Comparison of ENCODE assay signal across 1 cellular context in the genomic region with DNA sequence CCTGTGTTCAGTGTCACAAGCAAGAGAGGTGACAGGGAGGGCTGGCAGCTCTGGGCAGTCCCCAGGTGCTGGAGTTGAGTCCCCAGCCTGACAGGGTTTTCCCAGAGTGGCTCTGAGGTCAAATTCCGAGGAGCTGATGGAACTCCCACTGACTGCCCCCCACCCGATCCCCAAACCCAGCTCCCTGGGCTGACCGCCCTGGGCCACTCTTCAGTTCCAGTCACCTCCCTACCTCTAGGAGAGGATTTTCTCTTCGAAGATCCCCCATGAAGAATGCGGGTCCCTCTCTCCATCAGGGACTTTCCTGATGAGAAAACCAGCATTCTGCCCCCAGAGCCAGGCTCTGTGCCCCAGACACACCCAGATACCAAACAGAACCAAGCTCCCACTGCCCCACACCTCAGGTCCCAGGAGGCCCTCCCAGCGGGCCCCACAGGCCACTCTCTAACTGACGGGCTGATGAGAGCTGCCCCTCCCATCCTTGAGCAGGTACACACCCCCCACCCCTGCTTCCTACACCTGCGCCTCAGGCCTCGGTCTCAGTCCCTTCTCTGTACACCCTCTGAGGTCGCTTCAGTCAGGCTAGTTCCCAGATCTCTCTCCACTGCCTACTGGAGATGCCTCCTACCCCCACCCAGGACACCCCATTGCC.
A peak's percentile ranks its signal among the peaks of the same experiment; 100 is the strongest.
TF ChIP-seq lines count a peak whose summit lies in the region.

No MANE protein-coding gene starts in this region.

TF ChIP-seq in GM12878, 131 proteins besides CTCF, POLR2A, EP300 and RAD21 (continued from another document):
- TF ChIP-seq, protein P1, sequence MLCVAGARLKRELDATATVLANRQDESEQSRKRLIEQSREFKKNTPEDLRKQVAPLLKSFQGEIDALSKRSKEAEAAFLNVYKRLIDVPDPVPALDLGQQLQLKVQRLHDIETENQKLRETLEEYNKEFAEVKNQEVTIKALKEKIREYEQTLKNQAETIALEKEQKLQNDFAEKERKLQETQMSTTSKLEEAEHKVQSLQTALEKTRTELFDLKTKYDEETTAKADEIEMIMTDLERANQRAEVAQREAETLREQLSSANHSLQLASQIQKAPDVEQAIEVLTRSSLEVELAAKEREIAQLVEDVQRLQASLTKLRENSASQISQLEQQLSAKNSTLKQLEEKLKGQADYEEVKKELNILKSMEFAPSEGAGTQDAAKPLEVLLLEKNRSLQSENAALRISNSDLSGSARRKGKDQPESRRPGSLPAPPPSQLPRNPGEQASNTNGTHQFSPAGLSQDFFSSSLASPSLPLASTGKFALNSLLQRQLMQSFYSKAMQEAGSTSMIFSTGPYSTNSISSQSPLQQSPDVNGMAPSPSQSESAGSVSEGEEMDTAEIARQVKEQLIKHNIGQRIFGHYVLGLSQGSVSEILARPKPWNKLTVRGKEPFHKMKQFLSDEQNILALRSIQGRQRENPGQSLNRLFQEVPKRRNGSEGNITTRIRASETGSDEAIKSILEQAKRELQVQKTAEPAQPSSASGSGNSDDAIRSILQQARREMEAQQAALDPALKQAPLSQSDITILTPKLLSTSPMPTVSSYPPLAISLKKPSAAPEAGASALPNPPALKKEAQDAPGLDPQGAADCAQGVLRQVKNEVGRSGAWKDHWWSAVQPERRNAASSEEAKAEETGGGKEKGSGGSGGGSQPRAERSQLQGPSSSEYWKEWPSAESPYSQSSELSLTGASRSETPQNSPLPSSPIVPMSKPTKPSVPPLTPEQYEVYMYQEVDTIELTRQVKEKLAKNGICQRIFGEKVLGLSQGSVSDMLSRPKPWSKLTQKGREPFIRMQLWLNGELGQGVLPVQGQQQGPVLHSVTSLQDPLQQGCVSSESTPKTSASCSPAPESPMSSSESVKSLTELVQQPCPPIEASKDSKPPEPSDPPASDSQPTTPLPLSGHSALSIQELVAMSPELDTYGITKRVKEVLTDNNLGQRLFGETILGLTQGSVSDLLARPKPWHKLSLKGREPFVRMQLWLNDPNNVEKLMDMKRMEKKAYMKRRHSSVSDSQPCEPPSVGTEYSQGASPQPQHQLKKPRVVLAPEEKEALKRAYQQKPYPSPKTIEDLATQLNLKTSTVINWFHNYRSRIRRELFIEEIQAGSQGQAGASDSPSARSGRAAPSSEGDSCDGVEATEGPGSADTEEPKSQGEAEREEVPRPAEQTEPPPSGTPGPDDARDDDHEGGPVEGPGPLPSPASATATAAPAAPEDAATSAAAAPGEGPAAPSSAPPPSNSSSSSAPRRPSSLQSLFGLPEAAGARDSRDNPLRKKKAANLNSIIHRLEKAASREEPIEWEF (IDR thresholded peaks at IDR 0.05; ENCODE audit: insufficient replicate concordance, low read depth, low read length), result no peak
- TF ChIP-seq MXI1 (IDR thresholded peaks at IDR 0.05; ENCODE audit: low read depth, low read length) (no peak), TCF3 (IDR thresholded peaks at IDR 0.05; ENCODE audit: borderline replicate concordance, insufficient read depth, low read depth, low read length) (no peak), EGR1 (IDR thresholded peaks at IDR 0.05; ENCODE audit: borderline replicate concordance in 1 of 2, low read depth in 2 of 2, low read length in 2 of 2) (no peak), JUND (IDR thresholded peaks at IDR 0.05; ENCODE audit: low read depth, low read length) (no peak), ETV6 (conservative IDR thresholded peaks at IDR 0.05 in 1 of 2, IDR thresholded peaks at IDR 0.05 in 1 of 2; ENCODE audit: borderline replicate concordance in 1 of 2, low read depth in 1 of 2) (no peak), IKZF1 (conservative IDR thresholded peaks at IDR 0.05) (peak; percentile 85), HCFC1 (IDR thresholded peaks at IDR 0.05; ENCODE audit: low read length) (no peak), SIX5 (IDR thresholded peaks at IDR 0.05; ENCODE audit: low read depth, low read length, severe bottlenecking) (no peak), ZBED1 (IDR thresholded peaks at IDR 0.05; ENCODE audit: borderline replicate concordance) (no peak), KDM1A (IDR thresholded peaks at IDR 0.05; ENCODE audit: borderline replicate concordance) (no peak), LARP7 (IDR thresholded peaks at IDR 0.05) (no peak), ZNF217 (IDR thresholded peaks at IDR 0.05) (no peak), TCF12 (IDR thresholded peaks at IDR 0.05; ENCODE audit: low read depth, low read length) (no peak), ZNF384 (IDR thresholded peaks at IDR 0.05; ENCODE audit: borderline replicate concordance, low read depth, low read length) (no peak), SREBF1 (IDR thresholded peaks at IDR 0.05; ENCODE audit: low read length) (no peak)
- TF ChIP-seq, protein P2, sequence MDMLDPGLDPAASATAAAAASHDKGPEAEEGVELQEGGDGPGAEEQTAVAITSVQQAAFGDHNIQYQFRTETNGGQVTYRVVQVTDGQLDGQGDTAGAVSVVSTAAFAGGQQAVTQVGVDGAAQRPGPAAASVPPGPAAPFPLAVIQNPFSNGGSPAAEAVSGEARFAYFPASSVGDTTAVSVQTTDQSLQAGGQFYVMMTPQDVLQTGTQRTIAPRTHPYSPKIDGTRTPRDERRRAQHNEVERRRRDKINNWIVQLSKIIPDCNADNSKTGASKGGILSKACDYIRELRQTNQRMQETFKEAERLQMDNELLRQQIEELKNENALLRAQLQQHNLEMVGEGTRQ (IDR thresholded peaks at IDR 0.05; ENCODE audit: borderline replicate concordance, low read depth, low read length), result no peak
- TF ChIP-seq, protein P3, sequence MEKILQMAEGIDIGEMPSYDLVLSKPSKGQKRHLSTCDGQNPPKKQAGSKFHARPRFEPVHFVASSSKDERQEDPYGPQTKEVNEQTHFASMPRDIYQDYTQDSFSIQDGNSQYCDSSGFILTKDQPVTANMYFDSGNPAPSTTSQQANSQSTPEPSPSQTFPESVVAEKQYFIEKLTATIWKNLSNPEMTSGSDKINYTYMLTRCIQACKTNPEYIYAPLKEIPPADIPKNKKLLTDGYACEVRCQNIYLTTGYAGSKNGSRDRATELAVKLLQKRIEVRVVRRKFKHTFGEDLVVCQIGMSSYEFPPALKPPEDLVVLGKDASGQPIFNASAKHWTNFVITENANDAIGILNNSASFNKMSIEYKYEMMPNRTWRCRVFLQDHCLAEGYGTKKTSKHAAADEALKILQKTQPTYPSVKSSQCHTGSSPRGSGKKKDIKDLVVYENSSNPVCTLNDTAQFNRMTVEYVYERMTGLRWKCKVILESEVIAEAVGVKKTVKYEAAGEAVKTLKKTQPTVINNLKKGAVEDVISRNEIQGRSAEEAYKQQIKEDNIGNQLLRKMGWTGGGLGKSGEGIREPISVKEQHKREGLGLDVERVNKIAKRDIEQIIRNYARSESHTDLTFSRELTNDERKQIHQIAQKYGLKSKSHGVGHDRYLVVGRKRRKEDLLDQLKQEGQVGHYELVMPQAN (conservative IDR thresholded peaks at IDR 0.05), result no peak
- TF ChIP-seq, protein P4, sequence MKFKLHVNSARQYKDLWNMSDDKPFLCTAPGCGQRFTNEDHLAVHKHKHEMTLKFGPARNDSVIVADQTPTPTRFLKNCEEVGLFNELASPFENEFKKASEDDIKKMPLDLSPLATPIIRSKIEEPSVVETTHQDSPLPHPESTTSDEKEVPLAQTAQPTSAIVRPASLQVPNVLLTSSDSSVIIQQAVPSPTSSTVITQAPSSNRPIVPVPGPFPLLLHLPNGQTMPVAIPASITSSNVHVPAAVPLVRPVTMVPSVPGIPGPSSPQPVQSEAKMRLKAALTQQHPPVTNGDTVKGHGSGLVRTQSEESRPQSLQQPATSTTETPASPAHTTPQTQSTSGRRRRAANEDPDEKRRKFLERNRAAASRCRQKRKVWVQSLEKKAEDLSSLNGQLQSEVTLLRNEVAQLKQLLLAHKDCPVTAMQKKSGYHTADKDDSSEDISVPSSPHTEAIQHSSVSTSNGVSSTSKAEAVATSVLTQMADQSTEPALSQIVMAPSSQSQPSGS (IDR thresholded peaks at IDR 0.05; ENCODE audit: low read length), result no peak
- TF ChIP-seq, protein P5, sequence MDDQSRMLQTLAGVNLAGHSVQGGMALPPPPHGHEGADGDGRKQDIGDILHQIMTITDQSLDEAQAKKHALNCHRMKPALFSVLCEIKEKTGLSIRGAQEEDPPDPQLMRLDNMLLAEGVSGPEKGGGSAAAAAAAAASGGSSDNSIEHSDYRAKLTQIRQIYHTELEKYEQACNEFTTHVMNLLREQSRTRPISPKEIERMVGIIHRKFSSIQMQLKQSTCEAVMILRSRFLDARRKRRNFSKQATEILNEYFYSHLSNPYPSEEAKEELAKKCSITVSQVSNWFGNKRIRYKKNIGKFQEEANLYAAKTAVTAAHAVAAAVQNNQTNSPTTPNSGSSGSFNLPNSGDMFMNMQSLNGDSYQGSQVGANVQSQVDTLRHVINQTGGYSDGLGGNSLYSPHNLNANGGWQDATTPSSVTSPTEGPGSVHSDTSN (IDR thresholded peaks at IDR 0.05; ENCODE audit: insufficient replicate concordance, low read depth, low read length), result no peak
- TF ChIP-seq, protein P6, sequence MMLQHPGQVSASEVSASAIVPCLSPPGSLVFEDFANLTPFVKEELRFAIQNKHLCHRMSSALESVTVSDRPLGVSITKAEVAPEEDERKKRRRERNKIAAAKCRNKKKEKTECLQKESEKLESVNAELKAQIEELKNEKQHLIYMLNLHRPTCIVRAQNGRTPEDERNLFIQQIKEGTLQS (IDR thresholded peaks at IDR 0.05; ENCODE audit: borderline replicate concordance, extremely low read depth, low read depth, low read length), result no peak
- TF ChIP-seq, protein P7, sequence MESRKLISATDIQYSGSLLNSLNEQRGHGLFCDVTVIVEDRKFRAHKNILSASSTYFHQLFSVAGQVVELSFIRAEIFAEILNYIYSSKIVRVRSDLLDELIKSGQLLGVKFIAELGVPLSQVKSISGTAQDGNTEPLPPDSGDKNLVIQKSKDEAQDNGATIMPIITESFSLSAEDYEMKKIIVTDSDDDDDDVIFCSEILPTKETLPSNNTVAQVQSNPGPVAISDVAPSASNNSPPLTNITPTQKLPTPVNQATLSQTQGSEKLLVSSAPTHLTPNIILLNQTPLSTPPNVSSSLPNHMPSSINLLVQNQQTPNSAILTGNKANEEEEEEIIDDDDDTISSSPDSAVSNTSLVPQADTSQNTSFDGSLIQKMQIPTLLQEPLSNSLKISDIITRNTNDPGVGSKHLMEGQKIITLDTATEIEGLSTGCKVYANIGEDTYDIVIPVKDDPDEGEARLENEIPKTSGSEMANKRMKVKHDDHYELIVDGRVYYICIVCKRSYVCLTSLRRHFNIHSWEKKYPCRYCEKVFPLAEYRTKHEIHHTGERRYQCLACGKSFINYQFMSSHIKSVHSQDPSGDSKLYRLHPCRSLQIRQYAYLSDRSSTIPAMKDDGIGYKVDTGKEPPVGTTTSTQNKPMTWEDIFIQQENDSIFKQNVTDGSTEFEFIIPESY (IDR thresholded peaks at IDR 0.05), result no peak
- TF ChIP-seq, protein P8, sequence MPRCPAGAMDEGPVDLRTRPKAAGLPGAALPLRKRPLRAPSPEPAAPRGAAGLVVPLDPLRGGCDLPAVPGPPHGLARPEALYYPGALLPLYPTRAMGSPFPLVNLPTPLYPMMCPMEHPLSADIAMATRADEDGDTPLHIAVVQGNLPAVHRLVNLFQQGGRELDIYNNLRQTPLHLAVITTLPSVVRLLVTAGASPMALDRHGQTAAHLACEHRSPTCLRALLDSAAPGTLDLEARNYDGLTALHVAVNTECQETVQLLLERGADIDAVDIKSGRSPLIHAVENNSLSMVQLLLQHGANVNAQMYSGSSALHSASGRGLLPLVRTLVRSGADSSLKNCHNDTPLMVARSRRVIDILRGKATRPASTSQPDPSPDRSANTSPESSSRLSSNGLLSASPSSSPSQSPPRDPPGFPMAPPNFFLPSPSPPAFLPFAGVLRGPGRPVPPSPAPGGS (IDR thresholded peaks at IDR 0.05; ENCODE audit: borderline replicate concordance, insufficient read depth, low read depth, low read length, poor library complexity, severe bottlenecking), result no peak
